10 cellular contexts compared by ENCODE assay signal in genomic region chr6:7311171-7311570, GRCh38. TPM values are rescaled to one million over a fixed set of nuclear protein-coding genes. Genes with fewer than 3 reads are reported as not detected.
DNase-seq lines count a peak whose midpoint lies in the region; ATAC-seq and TF ChIP-seq lines count a peak whose summit lies in the region.
"Had no signal": no experiment of that assay in that cellular context is flagged by ENCODE, and none has a peak within 500 bp of the region (broad histone marks: within the 10 kb centered on the region; RNA-seq: fewer than 3 reads in every experiment).

No MANE protein-coding gene starts in this region.

- no peak overlapping the region for H3K27ac ChIP-seq in breast epithelium

- H3K27me3 Mint-ChIP-seq in MCF 10A (ENCODE audit: insufficient read depth, unreplicated experiment) (no peaks in the 10 kb centered on the region), activated B cell treated with CpG ODN at 0.5 μM for 24 hours (no peaks in the 10 kb centered on the region), type B pancreatic cell (no peaks in the 10 kb centered on the region)

- H3K4me3 ChIP-seq in breast epithelium (peak overlapping the region in 1 of 3 donors; percentile 92), foreskin fibroblast (ENCODE audit: low read depth in 1 of 2, low read length in 2 of 2) (peak overlapping the region; percentile 82 to 87)

- H3K4me1 ChIP-seq in breast epithelium = peaks cover 0 to 5% of the 10 kb centered on the region in 2 donors

- no peaks in the 10 kb centered on the region for H3K27me3 ChIP-seq in breast epithelium

- CTCF ChIA-PET in MCF 10A (lab: Yijun Ruan, JAX) (interaction anchor here (1.0 to 2.4 kb wide), 2 partner anchors 79 to 80 kb away, joined by 4 to 14 read pairs; partner anchors contain the start of gene RIOK1), activated B cell treated with CpG ODN at 0.5 μM for 24 hours (lab: Charles Lee) (no interaction called here)

- DNase-seq in MCF 10A (ENCODE audit: unreplicated experiment) (peak; percentile 3), breast epithelium (ENCODE audit: low spot score in 2 of 2) (no peak), activated B cell treated with CpG ODN at 0.5 μM for 24 hours (no peak), foreskin fibroblast (no peak), type B pancreatic cell (ENCODE audit: extremely low spot score, unreplicated experiment) (no peak)
- DNase-seq in effector CD4-positive, alpha-beta T cell = no peak
- DNase-seq in stimulated activated CD4-positive, alpha-beta T cell treated with anti-CD3 and anti-CD28 coated beads, Interleukin-12 subunit alpha, Interleukin-12 subunit beta, amount 100 ng/mL, for 4 hours = no peak
- DNase-seq: lower lobe of right lung; stimulated activated CD4-positive, alpha-beta T cell treated with anti-CD3 and anti-CD28 coated beads, Interleukin-4, amount 100 ng/mL, for 1 hour had no signal

- ATAC-seq in activated B cell treated with CpG ODN at 0.5 μM for 24 hours (ENCODE audit: low read depth) = no peak
- ATAC-seq in GM21576 (IDR thresholded peaks at IDR 0.05; ENCODE audit: unreplicated experiment) = no peak
- ATAC-seq: lower lobe of right lung had no signal

- no peaks in the 10 kb centered on the region for H3K9me3 ChIP-seq in breast epithelium
- H3K9me3 ChIP-seq: lower lobe of right lung had no signal

- H3K27ac Mint-ChIP-seq in MCF 10A (ENCODE audit: low read depth, unreplicated experiment) (peak overlapping the region; percentile 23), activated B cell treated with CpG ODN at 0.5 μM for 24 hours (no peak overlapping the region), type B pancreatic cell (no peak overlapping the region)

- intact Hi-C loops in MCF 10A (cut with micrococcal nuclease) = loop anchor here (2.0 to 5.0 kb wide), 2 partner anchors 231 to 304 kb away; partner anchors contain the start of gene DSP
- intact Hi-C loops in breast epithelium (cut with DNase I; ENCODE audit: low total_unique reads) = no loop called here
- intact Hi-C loops in activated B cell treated with CpG ODN at 0.5 μM for 24 hours (cut with micrococcal nuclease) = loop anchor here (5.0 kb wide), 1 partner anchor 254 kb away; no protein-coding TSS in a partner anchor

- H3K36me3 ChIP-seq in breast epithelium = no peaks in the 10 kb centered on the region

- no peak for TF ChIP-seq POLR2A in breast epithelium (IDR thresholded peaks at IDR 0.05)

- H3K36me3 Mint-ChIP-seq in MCF 10A (ENCODE audit: insufficient read depth, unreplicated experiment) (peaks cover 44% of the 10 kb centered on the region), activated B cell treated with CpG ODN at 0.5 μM for 24 hours (ENCODE audit: low read depth) (peaks cover 44% of the 10 kb centered on the region), type B pancreatic cell (peaks cover 22% of the 10 kb centered on the region)

- POLR2A ChIA-PET in MCF 10A (lab: Yijun Ruan, JAX) (interaction anchor here (0.6 to 5.7 kb wide), 13 partner anchors 8 to 664 kb away, joined by 3 to 114 read pairs (median 6); partner anchors contain the start of genes CAGE1 and RIOK1), activated B cell treated with CpG ODN at 0.5 μM for 24 hours (lab: Charles Lee) (interaction anchor here (6.9 kb wide), 1 partner anchor 78 kb away, joined by 75 read pairs; the partner anchor contains the start of genes CAGE1 and RIOK1)

- TF ChIP-seq CTCF in MCF 10A (IDR thresholded peaks at IDR 0.05; ENCODE audit: unreplicated experiment) (no peak), breast epithelium (IDR thresholded peaks at IDR 0.05) (no peak), activated B cell treated with CpG ODN at 0.5 μM for 24 hours (IDR thresholded peaks at IDR 0.05) (no peak), foreskin fibroblast (IDR thresholded peaks at IDR 0.05; ENCODE audit: low read depth, low read length) (no peak), type B pancreatic cell (conservative IDR thresholded peaks at IDR 0.05) (no peak)

- H3K4me3 Mint-ChIP-seq in MCF 10A (ENCODE audit: unreplicated experiment) (peak overlapping the region; percentile 91), activated B cell treated with CpG ODN at 0.5 μM for 24 hours (peak overlapping the region; percentile 59), type B pancreatic cell (peak overlapping the region; percentile 93)

- H3K9me3 Mint-ChIP-seq in MCF 10A (ENCODE audit: unreplicated experiment) (no peaks in the 10 kb centered on the region), activated B cell treated with CpG ODN at 0.5 μM for 24 hours (no peaks in the 10 kb centered on the region), type B pancreatic cell (no peaks in the 10 kb centered on the region)

- BruUV-seq in MCF 10A (replicated peaks; lab: Mats Ljungman, UMichigan) = no TSS peak

- H3K4me1 Mint-ChIP-seq in MCF 10A (ENCODE audit: insufficient read depth, unreplicated experiment) = peaks cover 18% of the 10 kb centered on the region
- H3K4me1 Mint-ChIP-seq in activated B cell treated with CpG ODN at 0.5 μM for 24 hours = peaks cover 48% of the 10 kb centered on the region
- H3K4me1 Mint-ChIP-seq in type B pancreatic cell (ENCODE audit: unreplicated experiment) = peaks cover 6% of the 10 kb centered on the region

RNA-seq across cellular contexts. Expression of gene SSR1, which starts 1.8 kb away (rescaled TPM):
- total RNA-seq in MCF 10A (2022) (318 and 396 TPM in 2 replicates), breast epithelium (10 to 100 TPM; 52.2 to 53.6 (median 53.4) TPM), activated B cell treated with CpG ODN at 0.5 μM for 24 hours (83.4 and 86.7 TPM in 2 replicates), type B pancreatic cell (ENCODE audit: low replicate concordance) (116 and 124 TPM in 2 replicates)
